20 cellular contexts compared by ENCODE assay signal in genomic region chr17:68675723-68676122, GRCh38.
DNase-seq lines count a peak whose midpoint lies in the region; ATAC-seq and TF ChIP-seq lines count a peak whose summit lies in the region.
"Had no signal": no experiment of that assay in that cellular context is flagged by ENCODE, and none has a peak within 500 bp of the region (broad histone marks: within the 10 kb centered on the region; RNA-seq: fewer than 3 reads in every experiment).

No MANE protein-coding gene starts in this region.

- H3K4me3 ChIP-seq in endodermal cell (ENCODE audit: low read length) (no peak overlapping the region), mesendoderm (ENCODE audit: low read length) (no peak overlapping the region), smooth muscle cell (no peak overlapping the region), aorta (ENCODE audit: low read length in 2 of 2) (no peak overlapping the region)
- H3K4me3 ChIP-seq: BLaER1, HAP-1 had no signal

- no peak overlapping the region for H2BK15ac ChIP-seq in mesendoderm (replicated peaks; ENCODE audit: low read depth)

- H3K23ac ChIP-seq in mesendoderm (ENCODE audit: low read length): no peak overlapping the region

- no peak overlapping the region for H4K8ac ChIP-seq in mesendoderm (ENCODE audit: low read depth, low read length)

- no peak overlapping the region for H2AK5ac ChIP-seq in mesendoderm (ENCODE audit: low read length)

- H3K9ac ChIP-seq in endodermal cell (ENCODE audit: extremely low read depth, low read length, poor library complexity, severe bottlenecking) (no peak overlapping the region), mesendoderm (ENCODE audit: low read length) (no peak overlapping the region), smooth muscle cell (ENCODE audit: low read depth) (no peak overlapping the region)
- H3K9ac ChIP-seq: BLaER1 had no signal

- peaks cover 10% of the 10 kb centered on the region for H3K4me1 Mint-ChIP-seq in endodermal cell
- H3K4me1 Mint-ChIP-seq: B cell; CD4-positive, CD25-positive, alpha-beta regulatory T cell had no signal

- no peak overlapping the region for H3K27ac Mint-ChIP-seq in endodermal cell
- H3K27ac Mint-ChIP-seq: B cell; CD8-positive, alpha-beta T cell; HFFc6 had no signal

- H3K9me3 Mint-ChIP-seq in endodermal cell: peaks cover 3% of the 10 kb centered on the region
- H3K9me3 Mint-ChIP-seq: CD8-positive, alpha-beta T cell had no signal

- H3K27ac ChIP-seq in endodermal cell (ENCODE audit: low read depth, low read length) (no peak overlapping the region), mesendoderm (ENCODE audit: low read depth, low read length) (no peak overlapping the region), smooth muscle cell (ENCODE audit: low read depth) (no peak overlapping the region), aorta (ENCODE audit: low read depth in 1 of 2, low read length in 2 of 2) (no peak overlapping the region)
- H3K27ac ChIP-seq: BLaER1, C4-2B had no signal

- H3K9me3 ChIP-seq in endodermal cell (ENCODE audit: control insufficient read depth, low read length): no peaks in the 10 kb centered on the region
- H3K9me3 ChIP-seq in smooth muscle cell (replicated peaks; ENCODE audit: low read depth): no peaks in the 10 kb centered on the region
- H3K9me3 ChIP-seq in aorta (ENCODE audit: control insufficient read depth, low read length): no peaks in the 10 kb centered on the region
- H3K9me3 ChIP-seq: BLaER1, Caco-2, HAP-1 had no signal

- H3K4ac ChIP-seq in mesendoderm (ENCODE audit: low read depth, low read length): no peak overlapping the region

- no peaks in the 10 kb centered on the region for H3K27me3 Mint-ChIP-seq in endodermal cell (ENCODE audit: insufficient read depth)

- H3K4me2 ChIP-seq in mesendoderm (ENCODE audit: low read length) (no peak overlapping the region), smooth muscle cell (peak overlapping the region; percentile 8)
- H3K4me2 ChIP-seq: BLaER1 had no signal

- H2AFZ ChIP-seq in smooth muscle cell (ENCODE audit: low read depth): no peak overlapping the region

- DNase-seq in endodermal cell (peak; percentile 27), fibroblast of gingiva (ENCODE audit: low read depth) (peak; percentile 31), mesendoderm (no peak), smooth muscle cell (lab: John Stamatoyannopoulos, UW; ENCODE audit: unreplicated experiment) (no peak), left colon (no peak), aorta (no peak), RPMI8226 (no peak)
- DNase-seq: Caco-2; CD4-positive, CD25-positive, alpha-beta regulatory T cell; CD8-positive, alpha-beta T cell; DMS 273 treated with DMSO at 0.1 percent for 48 hours; DMS79; EL; GF-D8; GOT3; HFFc6 had no signal

- no peak overlapping the region for H2BK120ac ChIP-seq in mesendoderm (ENCODE audit: low read depth, low read length)

- no peak overlapping the region for H3K4me3 Mint-ChIP-seq in endodermal cell
- H3K4me3 Mint-ChIP-seq: B cell; CD4-positive, CD25-positive, alpha-beta regulatory T cell; CD8-positive, alpha-beta T cell; HFFc6 had no signal

- H3K56ac ChIP-seq in mesendoderm (ENCODE audit: low read length): peak overlapping the region; percentile 10

- TF ChIP-seq CTCF in endodermal cell (conservative IDR thresholded peaks at IDR 0.05) (no peak), smooth muscle cell (IDR thresholded peaks at IDR 0.05; ENCODE audit: borderline replicate concordance, insufficient read depth, poor library complexity, severe bottlenecking) (no peak)

- 88 to 89% methylated on average over 1 to 5 of the region's 5 CpGs for WGBS in endodermal cell (ENCODE audit: insufficient coverage in 1 of 2, insufficient read length in 1 of 2), 2 experiments
- no CpG with 5 or more reads among the region's 5 CpGs for WGBS in mesendoderm (ENCODE audit: extremely low coverage, insufficient coverage, low lambda C conversion rate)
- WGBS in smooth muscle cell (ENCODE audit: low lambda C conversion rate): 44% methylated on average over 5 of the region's 5 CpGs
- WGBS in aorta, 2 donors: 61 to 63% methylated on average over 5 of the region's 5 CpGs

- H2BK5ac ChIP-seq in mesendoderm (ENCODE audit: low read length): no peak overlapping the region

- H4K5ac ChIP-seq in mesendoderm (ENCODE audit: low read length): no peak overlapping the region

- H3K79me2 ChIP-seq in mesendoderm (ENCODE audit: control insufficient read depth, insufficient read depth, low read length) (no peaks in the 10 kb centered on the region), smooth muscle cell (ENCODE audit: low read depth) (no peaks in the 10 kb centered on the region)

- no peaks in the 10 kb centered on the region for H3K36me3 Mint-ChIP-seq in endodermal cell (ENCODE audit: low read depth)
- H3K36me3 Mint-ChIP-seq: CD4-positive, CD25-positive, alpha-beta regulatory T cell; CD8-positive, alpha-beta T cell had no signal

- H3K18ac ChIP-seq in mesendoderm (ENCODE audit: low read length): no peak overlapping the region

- no peaks in the 10 kb centered on the region for H3F3A ChIP-seq in smooth muscle cell (ENCODE audit: low read depth)

- H3K27me3 ChIP-seq in endodermal cell (ENCODE audit: control insufficient read depth, insufficient read depth, low read length, poor library complexity, severe bottlenecking): no peaks in the 10 kb centered on the region
- no peaks in the 10 kb centered on the region for H3K27me3 ChIP-seq in mesendoderm (ENCODE audit: insufficient read depth, low read length, poor library complexity)
- H3K27me3 ChIP-seq in smooth muscle cell (ENCODE audit: low read depth): no peaks in the 10 kb centered on the region
- no peaks in the 10 kb centered on the region for H3K27me3 ChIP-seq in aorta (ENCODE audit: control insufficient read depth in 1 of 2, insufficient read depth in 2 of 2, low read length in 1 of 2)
- H3K27me3 ChIP-seq: BLaER1 had no signal

- intact Hi-C loops in left colon (cut with DNase I, micrococcal nuclease) (no loop called here), aorta (cut with DNase I) (no loop called here)

- no peaks in the 10 kb centered on the region for H4K20me1 ChIP-seq in smooth muscle cell (ENCODE audit: low read depth)
- H4K20me1 ChIP-seq: BLaER1 had no signal

- no peak for ATAC-seq in left colon
- no peak for ATAC-seq in aorta (ENCODE audit: low FRiP score)
- ATAC-seq: CD8-positive, alpha-beta T cell had no signal

- H3K4me1 ChIP-seq in endodermal cell (ENCODE audit: control insufficient read depth, insufficient read depth, low read length) (peaks cover 4% of the 10 kb centered on the region), mesendoderm (ENCODE audit: control insufficient read depth, low read depth, low read length) (no peaks in the 10 kb centered on the region), smooth muscle cell (ENCODE audit: low read depth) (no peaks in the 10 kb centered on the region), aorta (ENCODE audit: control insufficient read depth in 1 of 2, insufficient read depth in 2 of 2, low read length in 2 of 2) (no peaks in the 10 kb centered on the region)
- H3K4me1 ChIP-seq: Caco-2 had no signal

- H3K79me1 ChIP-seq in mesendoderm (ENCODE audit: low read length): no peaks in the 10 kb centered on the region

- H3K36me3 ChIP-seq in endodermal cell (ENCODE audit: control insufficient read depth, insufficient read depth, low read length) (no peaks in the 10 kb centered on the region), mesendoderm (ENCODE audit: control insufficient read depth, insufficient read depth, low read length) (no peaks in the 10 kb centered on the region), smooth muscle cell (ENCODE audit: low read depth) (no peaks in the 10 kb centered on the region), aorta (ENCODE audit: control insufficient read depth in 1 of 2, insufficient read depth in 2 of 2, low read length in 1 of 2) (no peaks in the 10 kb centered on the region)
- H3K36me3 ChIP-seq: BLaER1, HAP-1 had no signal

Comparison
In these comparisons a context has a peak if more than half of its experiments do, and no peak if none do; other contexts are left out.
1. DNase-seq: peak in endodermal cell (single experiment) and fibroblast of gingiva (single experiment); none in mesendoderm (single experiment), smooth muscle cell (single experiment), left colon (0 of 2), aorta (0 of 2) and RPMI8226 (single experiment).